26 cellular contexts compared by ENCODE assay signal in genomic region chr15:36458406-36458805, GRCh38.
DNase-seq lines count a peak whose midpoint lies in the region; TF ChIP-seq lines count a peak whose summit lies in the region.
"Had no signal": no experiment of that assay in that cellular context is flagged by ENCODE, and none has a peak within 500 bp of the region (broad histone marks: within the 10 kb centered on the region; RNA-seq: fewer than 3 reads in every experiment).

No MANE protein-coding gene starts in this region.

- H3K27ac ChIP-seq in GM23248 (no peak overlapping the region), hepatocyte (no peak overlapping the region)
- H3K27ac ChIP-seq: colonic mucosa, neutrophil, prostate gland had no signal

- DNase-seq in GM23248, result no peak
- DNase-seq in NCI-H526 treated with DMSO at 0.1 percent for 48 hours (lab: John Stamatoyannopoulos, UW), result peak; percentile 77
- DNase-seq in hepatocyte (ENCODE audit: low spot score), result peak; percentile 8
- no peak for DNase-seq in T-helper 2 cell
- DNase-seq in NCI-H187 (lab: John Stamatoyannopoulos, UW), result no peak
- DNase-seq in 8988T, result no peak
- no peak for DNase-seq in HK-2 (ENCODE audit: unreplicated experiment)
- DNase-seq: activated CD4-positive, alpha-beta memory T cell treated with anti-CD3 and anti-CD28 coated beads, Interleukin-2, amount 10 ng/mL, durations not matched to agents 7 days and 5 days; activated gamma-delta T cell treated with Interleukin-2 at 50 U/mL for 16 hours; activated naive CD8-positive, alpha-beta T cell treated with anti-CD3 and anti-CD28 coated beads, Interleukin-2, amount 50 U/mL, for 24 hours; activated T-cell treated with anti-CD3 and anti-CD28 coated beads for 4 hours; Calu3; colonic mucosa; effector CD8-positive, alpha-beta T cell; erythroblast; immature natural killer cell; MV-4-11; NCI-H146; NCI-H2171; NCI-H524 treated with DMSO at 0.1 percent for 48 hours; SHP77 treated with DMSO at 0.1 percent for 48 hours; stimulated activated naive CD4-positive, alpha-beta T cell treated with Interleukin-2 at 50 U/mL for 16 hours; SW 1271 had no signal

- 77 to 81% methylated on average over 5 of the region's 5 CpGs for WGBS in GM23248 (ENCODE audit: low coverage in 1 of 2, low lambda C conversion rate in 2 of 2, missing lambda C conversion rate in 2 of 2), 2 experiments
- WGBS in hepatocyte (ENCODE audit: low lambda C conversion rate, missing lambda C conversion rate), result 20% methylated on average over 5 of the region's 5 CpGs

- H3K9me3 ChIP-seq in GM23248 (ENCODE audit: low read depth) (no peaks in the 10 kb centered on the region), hepatocyte (ENCODE audit: low read depth) (no peaks in the 10 kb centered on the region)
- H3K9me3 ChIP-seq: colonic mucosa, neutrophil, prostate gland had no signal

- H3K4me1 ChIP-seq in GM23248 (ENCODE audit: insufficient read depth) (no peaks in the 10 kb centered on the region), hepatocyte (ENCODE audit: insufficient read depth) (no peaks in the 10 kb centered on the region)
- H3K4me1 ChIP-seq: colonic mucosa, prostate gland had no signal

- no peaks in the 10 kb centered on the region for H4K20me1 ChIP-seq in GM23248 (ENCODE audit: insufficient read depth)
- H4K20me1 ChIP-seq in hepatocyte (ENCODE audit: insufficient read depth, poor library complexity, severe bottlenecking), result no peaks in the 10 kb centered on the region

- peaks cover 15% of the 10 kb centered on the region for H3K4me1 Mint-ChIP-seq in brain
- H3K4me1 Mint-ChIP-seq: activated CD4-positive, alpha-beta memory T cell treated with anti-CD3 and anti-CD28 coated beads, Interleukin-2, amount 10 ng/mL, durations not matched to agents 7 days and 5 days; activated naive CD8-positive, alpha-beta T cell treated with anti-CD3 and anti-CD28 coated beads, Interleukin-2, amount 50 U/mL, for 24 hours; immature natural killer cell had no signal

- peak overlapping the region in 2 of 5 experiments; percentile 54 to 67 for H3K4me3 Mint-ChIP-seq in brain
- H3K4me3 Mint-ChIP-seq: activated CD4-positive, alpha-beta memory T cell treated with anti-CD3 and anti-CD28 coated beads, Interleukin-2, amount 10 ng/mL, durations not matched to agents 7 days and 5 days; activated naive CD8-positive, alpha-beta T cell treated with anti-CD3 and anti-CD28 coated beads, Interleukin-2, amount 50 U/mL, for 24 hours; immature natural killer cell had no signal

- peaks cover 4% of the 10 kb centered on the region for H3K27me3 Mint-ChIP-seq in brain
- H3K27me3 Mint-ChIP-seq: activated CD4-positive, alpha-beta memory T cell treated with anti-CD3 and anti-CD28 coated beads, Interleukin-2, amount 10 ng/mL, durations not matched to agents 7 days and 5 days; activated naive CD8-positive, alpha-beta T cell treated with anti-CD3 and anti-CD28 coated beads, Interleukin-2, amount 50 U/mL, for 24 hours had no signal

- no peak overlapping the region for H3K4me2 ChIP-seq in GM23248 (ENCODE audit: unreplicated experiment)
- H3K4me2 ChIP-seq in hepatocyte, result peak overlapping the region; percentile 40

- H3K4me3 ChIP-seq in GM23248 (no peak overlapping the region), hepatocyte (no peak overlapping the region)
- H3K4me3 ChIP-seq: colonic mucosa, prostate gland had no signal

- H3K27ac Mint-ChIP-seq in brain, result peak overlapping the region in 4 of 5 experiments; percentile 10 to 74 (median 46)
- H3K27ac Mint-ChIP-seq: activated CD4-positive, alpha-beta memory T cell treated with anti-CD3 and anti-CD28 coated beads, Interleukin-2, amount 10 ng/mL, durations not matched to agents 7 days and 5 days; activated naive CD8-positive, alpha-beta T cell treated with anti-CD3 and anti-CD28 coated beads, Interleukin-2, amount 50 U/mL, for 24 hours; immature natural killer cell had no signal

- H3K79me2 ChIP-seq in GM23248 (ENCODE audit: insufficient read depth) (no peaks in the 10 kb centered on the region), hepatocyte (no peaks in the 10 kb centered on the region)

- no peaks in the 10 kb centered on the region for H3K27me3 ChIP-seq in GM23248 (replicated peaks; ENCODE audit: insufficient read depth)
- no peaks in the 10 kb centered on the region for H3K27me3 ChIP-seq in hepatocyte
- H3K27me3 ChIP-seq: colonic mucosa, neutrophil had no signal

- H3K9ac ChIP-seq in GM23248, result no peak overlapping the region

- in situ Hi-C loops in GM23248 (cut with MboI), result no loop called here

- H3K36me3 ChIP-seq in GM23248 (ENCODE audit: low read depth) (no peaks in the 10 kb centered on the region), hepatocyte (replicated peaks; ENCODE audit: insufficient read depth, low read depth) (no peaks in the 10 kb centered on the region)
- H3K36me3 ChIP-seq: colonic mucosa, neutrophil, prostate gland had no signal

- H3K9me3 Mint-ChIP-seq in brain, result peaks cover 10 to 25% (median 19%) of the 10 kb centered on the region in 5 experiments

- peaks cover 3% of the 10 kb centered on the region for H3K36me3 Mint-ChIP-seq in brain

- H2AFZ ChIP-seq in GM23248, result 0 out of 2 replicates have a peak overlapping the region, but pooled peaks have one; percentile 15
- H2AFZ ChIP-seq in hepatocyte, result peak overlapping the region; percentile 10

- no peaks in the 10 kb centered on the region for H3F3A ChIP-seq in GM23248 (ENCODE audit: insufficient read depth)

- TF ChIP-seq CTCF in brain (conservative IDR thresholded peaks at IDR 0.05), result no peak
- no peak for TF ChIP-seq CTCF in hepatocyte (IDR thresholded peaks at IDR 0.05; ENCODE audit: poor library complexity)

- H3K9me2 ChIP-seq in GM23248 (ENCODE audit: insufficient read depth), result no peaks in the 10 kb centered on the region
- H3K9me2 ChIP-seq in hepatocyte (replicated peaks; ENCODE audit: insufficient read depth), result no peaks in the 10 kb centered on the region

Comparison
In these comparisons a context has a peak if more than half of its experiments do, and no peak if none do; other contexts are left out.
1. DNase-seq: peak in NCI-H526 treated with DMSO at 0.1 percent for 48 hours (single experiment) and hepatocyte (single experiment); none in GM23248 (single experiment), T-helper 2 cell (0 of 5), NCI-H187 (0 of 2), 8988T (single experiment) and HK-2 (single experiment).